In genomic region chr4:136680271-136680670, GRCh38 we compare ENCODE assay signal across 18 cellular contexts.
DNase-seq lines count a peak whose midpoint lies in the region; ATAC-seq and TF ChIP-seq lines count a peak whose summit lies in the region.
"Had no signal": no experiment of that assay in that cellular context is flagged by ENCODE, and none has a peak within 500 bp of the region (broad histone marks: within the 10 kb centered on the region; RNA-seq: fewer than 3 reads in every experiment).

No MANE protein-coding gene starts in this region.

- H3K27me3 ChIP-seq in psoas muscle (ENCODE audit: insufficient read depth in 3 of 3, low read length in 2 of 3), result no peaks in the 10 kb centered on the region

- peak; percentile 14 for DNase-seq in DMS 273 (lab: John Stamatoyannopoulos, UW; ENCODE audit: unreplicated experiment)
- no peak for DNase-seq in DMS 273 treated with DMSO at 0.1 percent for 48 hours (lab: John Stamatoyannopoulos, UW)
- DNase-seq in SK-MEL-5 (ENCODE audit: low read depth, low spot score), result peak; percentile 38
- peak; percentile 4 for DNase-seq in fibroblast of pulmonary artery (ENCODE audit: low read depth)
- DNase-seq in psoas muscle, result no peak
- no peak for DNase-seq in GDM1 (lab: John Stamatoyannopoulos, UW)
- DNase-seq: activated CD4-positive, alpha-beta T cell treated with anti-CD3 and anti-CD28 coated beads, Interleukin-2, amount 50 U/mL, for 1 hour; activated naive CD8-positive, alpha-beta T cell treated with anti-CD3 and anti-CD28 coated beads for 36 hours; activated T-cell treated with anti-CD3 and anti-CD28 coated beads, Interleukin-2, amount 50 U/mL, for 1 hour; central memory CD4-positive, alpha-beta T cell; effector CD8-positive, alpha-beta T cell; right cardiac atrium; SHP77 treated with DMSO at 0.1 percent for 48 hours; stimulated activated CD8-positive, alpha-beta memory T cell treated with anti-CD3 and anti-CD28 coated beads, Interleukin-4, amount 100 ng/mL, for 48 hours had no signal

- no peaks in the 10 kb centered on the region for H3K9me3 ChIP-seq in psoas muscle
- H3K9me3 ChIP-seq: thoracic aorta had no signal

- no peak overlapping the region for H3K27ac ChIP-seq in psoas muscle
- H3K27ac ChIP-seq: 22Rv1, thoracic aorta had no signal

- TF ChIP-seq CTCF in fibroblast of pulmonary artery (IDR thresholded peaks at IDR 0.05; ENCODE audit: low read length, missing control alignments) (no peak), psoas muscle (IDR thresholded peaks at IDR 0.05) (no peak)

- no peaks in the 10 kb centered on the region for H3K36me3 ChIP-seq in psoas muscle (ENCODE audit: insufficient read depth in 1 of 2, low read depth in 1 of 2)
- H3K36me3 ChIP-seq: thoracic aorta had no signal

- H3K4me1 ChIP-seq in psoas muscle, result no peaks in the 10 kb centered on the region

- TF ChIP-seq POLR2A in GM18505 (IDR thresholded peaks at IDR 0.05; ENCODE audit: borderline replicate concordance, extremely low read depth, insufficient read depth, insufficient read length), result no peak

- 42 to 67% (median 58%) methylated on average over 1 of the region's 1 CpG for WGBS in psoas muscle, 3 donors

- intact Hi-C loops in psoas muscle (cut with DNase I), result no loop called here

- H3K4me3 ChIP-seq in fibroblast of pulmonary artery (replicated peaks; ENCODE audit: low read depth, low read length), result no peak overlapping the region
- no peak overlapping the region for H3K4me3 ChIP-seq in psoas muscle
- H3K4me3 ChIP-seq: thoracic aorta had no signal

- in situ Hi-C loops in SK-MEL-5 (cut with HindIII; ENCODE audit: low pct_unique_long_range_greater_than_20kb, low sequenced_read_pairs), result no loop called here

- ATAC-seq in GM18505 (IDR thresholded peaks at IDR 0.05; ENCODE audit: unreplicated experiment) (no peak), psoas muscle (no peak), GM18870 (IDR thresholded peaks at IDR 0.05; ENCODE audit: unreplicated experiment) (no peak)
- ATAC-seq: right cardiac atrium had no signal

Comparison
In these comparisons a context has a peak if more than half of its experiments do, and no peak if none do; other contexts are left out.
1. DNase-seq: peak in DMS 273 (single experiment), SK-MEL-5 (single experiment) and fibroblast of pulmonary artery (single experiment); none in DMS 273 treated with DMSO at 0.1 percent for 48 hours (single experiment), psoas muscle (0 of 2) and GDM1 (single experiment).